ENCODE assay signal across 14 cellular contexts in the genomic region with DNA sequence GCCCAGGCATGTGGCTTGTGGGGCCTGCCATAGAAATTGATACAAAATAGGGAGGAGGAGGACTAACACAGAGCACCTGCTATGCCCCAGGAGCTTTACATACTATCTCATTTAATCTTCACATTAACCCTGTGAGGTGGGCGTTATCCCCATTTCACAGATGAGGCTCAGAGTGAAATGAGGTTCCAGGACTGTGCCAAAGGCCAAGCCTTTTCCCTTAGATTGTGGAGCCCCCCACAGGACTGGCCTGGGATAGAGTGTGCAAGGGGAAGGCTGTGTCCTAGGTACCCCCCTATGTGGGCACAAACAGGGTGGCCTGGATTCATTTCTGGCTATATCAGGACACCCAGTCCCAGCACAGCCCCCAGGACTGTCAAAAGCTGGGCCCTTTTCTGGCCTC. TPM values are rescaled to one million over a fixed set of nuclear protein-coding genes. Genes with fewer than 3 reads are reported as not detected.
A peak's percentile ranks its signal among the peaks of the same experiment; 100 is the strongest.
DNase-seq lines count a peak whose midpoint lies in the region; ATAC-seq and TF ChIP-seq lines count a peak whose summit lies in the region.
"Had no signal": no experiment of that assay in that cellular context is flagged by ENCODE, and none has a peak within 500 bp of the region (broad histone marks: within the 10 kb centered on the region; RNA-seq: fewer than 3 reads in every experiment).

No MANE protein-coding gene starts in this region.

- no peaks in the 10 kb centered on the region for H3K9me2 ChIP-seq in PC-3 (replicated peaks; ENCODE audit: low read length)

- no peaks in the 10 kb centered on the region for H4K20me1 ChIP-seq in PC-3 (ENCODE audit: low read length)

- H3F3A ChIP-seq in PC-3 (ENCODE audit: low read length, unreplicated experiment) = no peaks in the 10 kb centered on the region

- peaks cover 3% of the 10 kb centered on the region; the same call in 1 of the 2 replicates for H3K36me3 ChIP-seq in PC-3 (ENCODE audit: low read depth, low read length)
- H3K36me3 ChIP-seq: thyroid gland had no signal

- no TSS peak for BruUV-seq in PC-3 (replicated peaks; lab: Mats Ljungman, UMichigan)

- H3K4me2 ChIP-seq in PC-3 (ENCODE audit: low read length) = no peak overlapping the region

- H3K27me3 ChIP-seq in PC-3 (ENCODE audit: low read length) = no peaks in the 10 kb centered on the region
- H3K27me3 ChIP-seq: thyroid gland had no signal

- H3K27ac Mint-ChIP-seq in activated naive CD8-positive, alpha-beta T cell = peak overlapping the region; percentile 58
- H3K27ac Mint-ChIP-seq in activated naive CD8-positive, alpha-beta T cell treated with anti-CD3 and anti-CD28 coated beads, Interleukin-2, amount 50 U/mL, for 24 hours = no peak overlapping the region
- no peak overlapping the region for H3K27ac Mint-ChIP-seq in glutamatergic neuron (ENCODE audit: unreplicated experiment)

- no peak overlapping the region for H2AFZ ChIP-seq in PC-3 (ENCODE audit: low read length)

- no peak for ATAC-seq in activated naive CD8-positive, alpha-beta T cell treated with anti-CD3 and anti-CD28 coated beads, Interleukin-2, amount 50 U/mL, for 24 hours
- ATAC-seq in PC-3 (no peak), HG03520 (IDR thresholded peaks at IDR 0.05; ENCODE audit: unreplicated experiment) (no peak), HG03469 (IDR thresholded peaks at IDR 0.05; ENCODE audit: unreplicated experiment) (no peak)

- peak; percentile 17; the same call in 1 of the 2 replicates for TF ChIP-seq CTCF in PC-3 (conservative IDR thresholded peaks at IDR 0.05; ENCODE audit: low read depth, low read length)
- no peak for TF ChIP-seq CTCF in glutamatergic neuron (IDR thresholded peaks at IDR 0.05; ENCODE audit: partially characterized antibody, unreplicated experiment)

- intact Hi-C loops in PC-3 (cut with micrococcal nuclease) = loop anchor here (5.0 kb wide), 1 partner anchor 124 kb away; the partner anchor contains the start of gene HP1BP3

- peaks cover 38% of the 10 kb centered on the region for H3K4me1 Mint-ChIP-seq in activated naive CD8-positive, alpha-beta T cell (ENCODE audit: low read depth)
- H3K4me1 Mint-ChIP-seq in activated naive CD8-positive, alpha-beta T cell treated with anti-CD3 and anti-CD28 coated beads, Interleukin-2, amount 50 U/mL, for 24 hours = peaks cover 37% of the 10 kb centered on the region
- H3K4me1 Mint-ChIP-seq in glutamatergic neuron (ENCODE audit: low read depth, unreplicated experiment) = peaks cover 15% of the 10 kb centered on the region

- no peak for DNase-seq in activated naive CD8-positive, alpha-beta T cell treated with anti-CD3 and anti-CD28 coated beads, Interleukin-2, amount 50 U/mL, for 24 hours
- DNase-seq in PC-3 (peak; percentile 3), glutamatergic neuron (no peak), retina (no peak)
- no peak for DNase-seq in stimulated activated naive CD4-positive, alpha-beta T cell treated with Interleukin-2 at 50 U/mL for 16 hours (lab: John Stamatoyannopoulos, UW)
- DNase-seq: activated gamma-delta T cell, IMR-90, NCI-H1092 treated with DMSO at 0.1 percent for 48 hours, NCI-H2171, SHP77 treated with DMSO at 0.1 percent for 48 hours, thyroid gland had no signal

- H3K9me3 Mint-ChIP-seq in activated naive CD8-positive, alpha-beta T cell (ENCODE audit: low read depth) = no peaks in the 10 kb centered on the region
- no peaks in the 10 kb centered on the region for H3K9me3 Mint-ChIP-seq in activated naive CD8-positive, alpha-beta T cell treated with anti-CD3 and anti-CD28 coated beads, Interleukin-2, amount 50 U/mL, for 24 hours
- H3K9me3 Mint-ChIP-seq in glutamatergic neuron (ENCODE audit: unreplicated experiment) = peaks cover 4% of the 10 kb centered on the region

- no peaks in the 10 kb centered on the region for H3K9me3 ChIP-seq in PC-3 (ENCODE audit: low read length)
- H3K9me3 ChIP-seq: thyroid gland had no signal

- no peak overlapping the region for H3K9ac ChIP-seq in PC-3 (ENCODE audit: low read length)

- H3K79me2 ChIP-seq in PC-3 (ENCODE audit: low read length) = peaks cover 29% of the 10 kb centered on the region

- H3K4me3 Mint-ChIP-seq in activated naive CD8-positive, alpha-beta T cell = no peak overlapping the region
- H3K4me3 Mint-ChIP-seq in activated naive CD8-positive, alpha-beta T cell treated with anti-CD3 and anti-CD28 coated beads, Interleukin-2, amount 50 U/mL, for 24 hours = no peak overlapping the region
- H3K4me3 Mint-ChIP-seq in glutamatergic neuron (ENCODE audit: unreplicated experiment) = peak overlapping the region; percentile 34

- H3K4me3 ChIP-seq in PC-3 (ENCODE audit: low read length) = no peak overlapping the region
- H3K4me3 ChIP-seq: thyroid gland had no signal

- H3K36me3 Mint-ChIP-seq in activated naive CD8-positive, alpha-beta T cell = no peaks in the 10 kb centered on the region
- peaks cover 18% of the 10 kb centered on the region for H3K36me3 Mint-ChIP-seq in activated naive CD8-positive, alpha-beta T cell treated with anti-CD3 and anti-CD28 coated beads, Interleukin-2, amount 50 U/mL, for 24 hours (ENCODE audit: low read depth)
- H3K36me3 Mint-ChIP-seq in glutamatergic neuron (ENCODE audit: unreplicated experiment) = peaks cover 4% of the 10 kb centered on the region

- CTCF ChIA-PET in PC-3 (lab: Charles Lee) = no interaction called here

- POLR2A ChIA-PET in PC-3 (lab: Charles Lee; ENCODE audit: unreplicated experiment) = no interaction called here

- no peak overlapping the region for H3K27ac ChIP-seq in PC-3 (ENCODE audit: low read length)
- H3K27ac ChIP-seq: thyroid gland had no signal

- no peaks in the 10 kb centered on the region for H3K27me3 Mint-ChIP-seq in activated naive CD8-positive, alpha-beta T cell
- H3K27me3 Mint-ChIP-seq in activated naive CD8-positive, alpha-beta T cell treated with anti-CD3 and anti-CD28 coated beads, Interleukin-2, amount 50 U/mL, for 24 hours = no peaks in the 10 kb centered on the region
- no peaks in the 10 kb centered on the region for H3K27me3 Mint-ChIP-seq in glutamatergic neuron (ENCODE audit: unreplicated experiment)

- peaks cover 8% of the 10 kb centered on the region; the same call in 1 of the 2 replicates for H3K4me1 ChIP-seq in PC-3 (ENCODE audit: insufficient read depth, low read length)

RNA-seq across cellular contexts. Expression of gene DDOST, which starts 2.2 kb away (rescaled TPM):
- 334 and 357 TPM in 2 replicates for total RNA-seq in PC-3 (2014; rRNA removed)
- total RNA-seq in glutamatergic neuron (ENCODE audit: unreplicated experiment) = 126 TPM

RNA-seq across cellular contexts. Expression of gene PINK1, which starts 30.1 kb away (rescaled TPM):
- total RNA-seq in PC-3 (2014; rRNA removed) (129 and 160 TPM in 2 replicates), glutamatergic neuron (ENCODE audit: unreplicated experiment) (32.0 TPM)

RNA-seq across cellular contexts. Expression of gene KIF17, which starts 54.4 kb away (rescaled TPM):
- total RNA-seq in PC-3 (2014; rRNA removed) = 0.33 and 2.8 TPM in 2 replicates
- total RNA-seq in glutamatergic neuron (ENCODE audit: unreplicated experiment) = 1.6 TPM
